Comparison of ENCODE assay signal across 1 cellular context in the genomic region with DNA sequence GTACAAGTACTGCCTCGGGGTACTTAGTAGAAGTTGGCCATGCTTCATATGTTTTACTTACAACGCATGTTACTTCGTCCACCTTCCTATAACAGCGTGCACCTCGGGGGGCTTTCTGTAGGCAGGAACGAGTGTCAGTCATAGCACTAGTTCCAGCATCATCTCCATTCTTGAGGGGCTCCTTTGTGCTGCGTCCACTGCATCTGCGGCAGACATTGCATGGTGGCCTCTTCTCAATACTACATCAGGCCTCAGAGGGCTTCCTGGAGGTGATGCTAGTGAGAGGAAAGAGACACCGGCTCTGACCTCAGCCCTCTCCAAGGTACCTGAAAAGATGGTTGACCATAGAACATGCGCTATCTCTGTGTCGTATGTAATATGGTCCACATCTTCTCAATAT.
TF ChIP-seq lines count a peak whose summit lies in the region.

No MANE protein-coding gene starts in this region.

TF ChIP-seq in GM23338, 12 proteins besides CTCF, POLR2A, EP300 and RAD21 (continued from another document):
- TF ChIP-seq, protein P1, sequence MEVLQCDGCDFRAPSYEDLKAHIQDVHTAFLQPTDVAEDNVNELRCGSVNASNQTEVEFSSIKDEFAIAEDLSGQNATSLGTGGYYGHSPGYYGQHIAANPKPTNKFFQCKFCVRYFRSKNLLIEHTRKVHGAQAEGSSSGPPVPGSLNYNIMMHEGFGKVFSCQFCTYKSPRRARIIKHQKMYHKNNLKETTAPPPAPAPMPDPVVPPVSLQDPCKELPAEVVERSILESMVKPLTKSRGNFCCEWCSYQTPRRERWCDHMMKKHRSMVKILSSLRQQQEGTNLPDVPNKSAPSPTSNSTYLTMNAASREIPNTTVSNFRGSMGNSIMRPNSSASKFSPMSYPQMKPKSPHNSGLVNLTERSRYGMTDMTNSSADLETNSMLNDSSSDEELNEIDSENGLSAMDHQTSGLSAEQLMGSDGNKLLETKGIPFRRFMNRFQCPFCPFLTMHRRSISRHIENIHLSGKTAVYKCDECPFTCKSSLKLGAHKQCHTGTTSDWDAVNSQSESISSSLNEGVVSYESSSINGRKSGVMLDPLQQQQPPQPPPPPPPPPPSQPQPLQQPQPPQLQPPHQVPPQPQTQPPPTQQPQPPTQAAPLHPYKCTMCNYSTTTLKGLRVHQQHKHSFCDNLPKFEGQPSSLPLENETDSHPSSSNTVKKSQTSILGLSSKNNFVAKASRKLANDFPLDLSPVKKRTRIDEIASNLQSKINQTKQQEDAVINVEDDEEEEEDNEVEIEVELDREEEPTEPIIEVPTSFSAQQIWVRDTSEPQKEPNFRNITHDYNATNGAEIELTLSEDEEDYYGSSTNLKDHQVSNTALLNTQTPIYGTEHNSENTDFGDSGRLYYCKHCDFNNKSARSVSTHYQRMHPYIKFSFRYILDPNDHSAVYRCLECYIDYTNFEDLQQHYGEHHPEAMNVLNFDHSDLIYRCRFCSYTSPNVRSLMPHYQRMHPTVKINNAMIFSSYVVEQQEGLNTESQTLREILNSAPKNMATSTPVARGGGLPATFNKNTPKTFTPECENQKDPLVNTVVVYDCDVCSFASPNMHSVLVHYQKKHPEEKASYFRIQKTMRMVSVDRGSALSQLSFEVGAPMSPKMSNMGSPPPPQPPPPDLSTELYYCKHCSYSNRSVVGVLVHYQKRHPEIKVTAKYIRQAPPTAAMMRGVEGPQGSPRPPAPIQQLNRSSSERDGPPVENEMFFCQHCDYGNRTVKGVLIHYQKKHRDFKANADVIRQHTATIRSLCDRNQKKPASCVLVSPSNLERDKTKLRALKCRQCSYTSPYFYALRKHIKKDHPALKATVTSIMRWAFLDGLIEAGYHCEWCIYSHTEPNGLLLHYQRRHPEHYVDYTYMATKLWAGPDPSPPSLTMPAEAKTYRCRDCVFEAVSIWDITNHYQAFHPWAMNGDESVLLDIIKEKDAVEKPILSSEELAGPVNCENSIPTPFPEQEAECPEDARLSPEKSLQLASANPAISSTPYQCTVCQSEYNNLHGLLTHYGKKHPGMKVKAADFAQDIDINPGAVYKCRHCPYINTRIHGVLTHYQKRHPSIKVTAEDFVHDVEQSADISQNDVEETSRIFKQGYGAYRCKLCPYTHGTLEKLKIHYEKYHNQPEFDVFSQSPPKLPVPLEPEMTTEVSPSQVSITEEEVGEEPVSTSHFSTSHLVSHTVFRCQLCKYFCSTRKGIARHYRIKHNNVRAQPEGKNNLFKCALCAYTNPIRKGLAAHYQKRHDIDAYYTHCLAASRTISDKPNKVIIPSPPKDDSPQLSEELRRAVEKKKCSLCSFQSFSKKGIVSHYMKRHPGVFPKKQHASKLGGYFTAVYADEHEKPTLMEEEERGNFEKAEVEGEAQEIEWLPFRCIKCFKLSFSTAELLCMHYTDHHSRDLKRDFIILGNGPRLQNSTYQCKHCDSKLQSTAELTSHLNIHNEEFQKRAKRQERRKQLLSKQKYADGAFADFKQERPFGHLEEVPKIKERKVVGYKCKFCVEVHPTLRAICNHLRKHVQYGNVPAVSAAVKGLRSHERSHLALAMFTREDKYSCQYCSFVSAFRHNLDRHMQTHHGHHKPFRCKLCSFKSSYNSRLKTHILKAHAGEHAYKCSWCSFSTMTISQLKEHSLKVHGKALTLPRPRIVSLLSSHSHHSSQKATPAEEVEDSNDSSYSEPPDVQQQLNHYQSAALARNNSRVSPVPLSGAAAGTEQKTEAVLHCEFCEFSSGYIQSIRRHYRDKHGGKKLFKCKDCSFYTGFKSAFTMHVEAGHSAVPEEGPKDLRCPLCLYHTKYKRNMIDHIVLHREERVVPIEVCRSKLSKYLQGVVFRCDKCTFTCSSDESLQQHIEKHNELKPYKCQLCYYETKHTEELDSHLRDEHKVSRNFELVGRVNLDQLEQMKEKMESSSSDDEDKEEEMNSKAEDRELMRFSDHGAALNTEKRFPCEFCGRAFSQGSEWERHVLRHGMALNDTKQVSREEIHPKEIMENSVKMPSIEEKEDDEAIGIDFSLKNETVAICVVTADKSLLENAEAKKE (CRISPR knock-in tag; IDR thresholded peaks at IDR 0.05): no peak
- TF ChIP-seq CREB1 (CRISPR knock-in tag; IDR thresholded peaks at IDR 0.05; ENCODE audit: low read depth) (no peak), EZH2 (IDR thresholded peaks at IDR 0.05; ENCODE audit: low read depth, unreplicated experiment) (no peak), POLR2AphosphoS5 (IDR thresholded peaks at IDR 0.05; ENCODE audit: low read depth) (no peak), NANOG (IDR thresholded peaks at IDR 0.05; ENCODE audit: borderline replicate concordance) (no peak)
- TF ChIP-seq, protein P2, sequence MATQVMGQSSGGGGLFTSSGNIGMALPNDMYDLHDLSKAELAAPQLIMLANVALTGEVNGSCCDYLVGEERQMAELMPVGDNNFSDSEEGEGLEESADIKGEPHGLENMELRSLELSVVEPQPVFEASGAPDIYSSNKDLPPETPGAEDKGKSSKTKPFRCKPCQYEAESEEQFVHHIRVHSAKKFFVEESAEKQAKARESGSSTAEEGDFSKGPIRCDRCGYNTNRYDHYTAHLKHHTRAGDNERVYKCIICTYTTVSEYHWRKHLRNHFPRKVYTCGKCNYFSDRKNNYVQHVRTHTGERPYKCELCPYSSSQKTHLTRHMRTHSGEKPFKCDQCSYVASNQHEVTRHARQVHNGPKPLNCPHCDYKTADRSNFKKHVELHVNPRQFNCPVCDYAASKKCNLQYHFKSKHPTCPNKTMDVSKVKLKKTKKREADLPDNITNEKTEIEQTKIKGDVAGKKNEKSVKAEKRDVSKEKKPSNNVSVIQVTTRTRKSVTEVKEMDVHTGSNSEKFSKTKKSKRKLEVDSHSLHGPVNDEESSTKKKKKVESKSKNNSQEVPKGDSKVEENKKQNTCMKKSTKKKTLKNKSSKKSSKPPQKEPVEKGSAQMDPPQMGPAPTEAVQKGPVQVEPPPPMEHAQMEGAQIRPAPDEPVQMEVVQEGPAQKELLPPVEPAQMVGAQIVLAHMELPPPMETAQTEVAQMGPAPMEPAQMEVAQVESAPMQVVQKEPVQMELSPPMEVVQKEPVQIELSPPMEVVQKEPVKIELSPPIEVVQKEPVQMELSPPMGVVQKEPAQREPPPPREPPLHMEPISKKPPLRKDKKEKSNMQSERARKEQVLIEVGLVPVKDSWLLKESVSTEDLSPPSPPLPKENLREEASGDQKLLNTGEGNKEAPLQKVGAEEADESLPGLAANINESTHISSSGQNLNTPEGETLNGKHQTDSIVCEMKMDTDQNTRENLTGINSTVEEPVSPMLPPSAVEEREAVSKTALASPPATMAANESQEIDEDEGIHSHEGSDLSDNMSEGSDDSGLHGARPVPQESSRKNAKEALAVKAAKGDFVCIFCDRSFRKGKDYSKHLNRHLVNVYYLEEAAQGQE (IDR thresholded peaks at IDR 0.05; ENCODE audit: unreplicated experiment): no peak
